9 cellular contexts compared by ENCODE assay signal in genomic region chr14:97120204-97121120, GRCh38.
DNase-seq lines count a peak whose midpoint lies in the region; ATAC-seq and TF ChIP-seq lines count a peak whose summit lies in the region.
"Had no signal": no experiment of that assay in that cellular context is flagged by ENCODE, and none has a peak within 500 bp of the region (broad histone marks: within the 10 kb centered on the region; RNA-seq: fewer than 3 reads in every experiment).

No MANE protein-coding gene starts in this region.

- intact Hi-C loops in breast epithelium (cut with DNase I; ENCODE audit: low total_unique reads): no loop called here

- H3K36me3 ChIP-seq in breast epithelium: no peaks in the 10 kb centered on the region

- ATAC-seq in HG03442 (IDR thresholded peaks at IDR 0.05; ENCODE audit: unreplicated experiment) (peak; percentile 81), HG03520 (IDR thresholded peaks at IDR 0.05; ENCODE audit: unreplicated experiment) (no peak), GM21447 (IDR thresholded peaks at IDR 0.05; ENCODE audit: unreplicated experiment) (no peak)
- ATAC-seq: HCT116 had no signal

- no peaks in the 10 kb centered on the region for H3K9me3 ChIP-seq in breast epithelium

- H3K4me1 ChIP-seq in breast epithelium: no peaks in the 10 kb centered on the region

- TF ChIP-seq CTCF in breast epithelium (IDR thresholded peaks at IDR 0.05): no peak

- DNase-seq in DMS79 treated with DMSO at 0.1 percent for 48 hours (lab: John Stamatoyannopoulos, UW) (peak; percentile 44), breast epithelium (ENCODE audit: low spot score in 2 of 2) (no peak), anterior cingulate cortex (lab: John Stamatoyannopoulos, UW) (no peak)
- DNase-seq in activated CD8-positive, alpha-beta memory T cell treated with anti-CD3 and anti-CD28 coated beads, Interleukin-2, amount 50 U/mL, for 4 hours: peak; percentile 52
- DNase-seq in stimulated activated CD4-positive, alpha-beta T cell treated with anti-CD3 and anti-CD28 coated beads, Interleukin-15, amount 100 ng/mL, for 24 hours: peak; percentile 64

- H3K27me3 ChIP-seq in breast epithelium: peaks cover 0 to 27% of the 10 kb centered on the region in 2 donors

- no peak overlapping the region for H3K4me3 ChIP-seq in breast epithelium

- TF ChIP-seq POLR2A in breast epithelium (IDR thresholded peaks at IDR 0.05): no peak

- no peak overlapping the region for H3K27ac ChIP-seq in breast epithelium

Comparison
In these comparisons a context has a peak if more than half of its experiments do, and no peak if none do; other contexts are left out.
1. DNase-seq: peak in DMS79 treated with DMSO at 0.1 percent for 48 hours (single experiment), activated CD8-positive, alpha-beta memory T cell treated with anti-CD3 and anti-CD28 coated beads, Interleukin-2, amount 50 U/mL, for 4 hours (single experiment) and stimulated activated CD4-positive, alpha-beta T cell treated with anti-CD3 and anti-CD28 coated beads, Interleukin-15, amount 100 ng/mL, for 24 hours (single experiment); none in breast epithelium (0 of 2) and anterior cingulate cortex (0 of 58).